13 cellular contexts compared by ENCODE assay signal in genomic region chr14:68958553-68958952, GRCh38. TPM values are rescaled to one million over a fixed set of nuclear protein-coding genes. Genes with fewer than 3 reads are reported as not detected.
DNase-seq lines count a peak whose midpoint lies in the region; ATAC-seq, FAIRE-seq and TF ChIP-seq lines count a peak whose summit lies in the region.
"Had no signal": no experiment of that assay in that cellular context is flagged by ENCODE, and none has a peak within 500 bp of the region (broad histone marks: within the 10 kb centered on the region; RNA-seq: fewer than 3 reads in every experiment).

No MANE protein-coding gene starts in this region.

- CTCF ChIA-PET in IMR-90 (lab: Yijun Ruan, JAX) = interaction anchor here (0.6 to 1.1 kb wide), 5 partner anchors 10 to 149 kb away, joined by 3 to 5 read pairs (median 4); no protein-coding TSS in a partner anchor

- DNase-seq in IMR-90 (peak; percentile 38), bronchial epithelial cell (ENCODE audit: low read depth) (peak; percentile 50), left lung (no peak), suprapubic skin (ENCODE audit: low spot score in 2 of 2) (no peak), NCI-H187 (lab: John Stamatoyannopoulos, UW) (no peak), DMS 273 treated with DMSO at 0.1 percent for 48 hours (lab: John Stamatoyannopoulos, UW) (no peak), COR-L47 (lab: John Stamatoyannopoulos, UW) (no peak)
- DNase-seq: NCI-H1417, T-helper 9 cell had no signal

- no TSS peak for BruUV-seq in IMR-90 (replicated peaks; lab: Mats Ljungman, UMichigan)

- peak overlapping the region; percentile 47 for H2AFZ ChIP-seq in IMR-90 (replicated peaks; ENCODE audit: low read length, poor library complexity)

- H3K4me3 ChIP-seq in IMR-90 (ENCODE audit: insufficient read depth, low read depth, low read length) (no peak overlapping the region), bronchial epithelial cell (ENCODE audit: low read depth, low read length) (no peak overlapping the region), left lung (no peak overlapping the region), suprapubic skin (no peak overlapping the region)
- H3K4me3 ChIP-seq: lung had no signal

- peak overlapping the region; percentile 37 for H3K4ac ChIP-seq in IMR-90 (ENCODE audit: low read depth, low read length)

- no peak overlapping the region for H2BK15ac ChIP-seq in IMR-90 (ENCODE audit: low read depth, low read length)

- peak overlapping the region; percentile 48; the same call in 1 of the 2 replicates for H3K27ac ChIP-seq in IMR-90 (ENCODE audit: insufficient read depth, low read length)
- H3K27ac ChIP-seq in left lung = peak overlapping the region; percentile 45 to 73
- H3K27ac ChIP-seq in suprapubic skin = peak overlapping the region; percentile 40

- ATAC-seq in IMR-90 (ENCODE audit: low read depth) = peak; percentile 13
- peak; percentile 30 for ATAC-seq in left lung
- no peak for ATAC-seq in HG03469 (IDR thresholded peaks at IDR 0.05; ENCODE audit: unreplicated experiment)
- ATAC-seq: esophagus mucosa had no signal

- no peak overlapping the region for H4K5ac ChIP-seq in IMR-90 (ENCODE audit: low read depth, low read length)

- H3K36me3 ChIP-seq in IMR-90 (ENCODE audit: control insufficient read depth, insufficient read depth, low read length) = peaks cover 41% of the 10 kb centered on the region
- H3K36me3 ChIP-seq in bronchial epithelial cell (ENCODE audit: control insufficient read depth, insufficient read depth, low read length) = peaks cover 9% of the 10 kb centered on the region
- peaks cover 0 to 5% of the 10 kb centered on the region in 2 donors for H3K36me3 ChIP-seq in left lung
- no peaks in the 10 kb centered on the region for H3K36me3 ChIP-seq in suprapubic skin

- FAIRE-seq in bronchial epithelial cell (lab: Jason Lieb, UNC) = no peak
- FAIRE-seq: GM12891 had no signal

- peak overlapping the region; percentile 0 for H3K4me2 ChIP-seq in IMR-90 (ENCODE audit: low read depth, low read length)

- peak overlapping the region; percentile 86; the same call in 1 of the 2 replicates for H3K23ac ChIP-seq in IMR-90 (ENCODE audit: low read depth, low read length)

- H2AK5ac ChIP-seq in IMR-90 (ENCODE audit: low read depth, low read length) = peak overlapping the region; percentile 8; the same call in 1 of the 2 replicates

- dilution Hi-C loops in IMR-90 (cut with HindIII; ENCODE audit: low sequenced_read_pairs, unreplicated experiment) = no loop called here

- no peak for TF ChIP-seq CTCF in IMR-90 (conservative IDR thresholded peaks at IDR 0.05; ENCODE audit: low read depth, low read length)
- TF ChIP-seq CTCF in bronchial epithelial cell (IDR thresholded peaks at IDR 0.05; ENCODE audit: insufficient read depth, low read length, severe bottlenecking) = no peak
- TF ChIP-seq CTCF in left lung (IDR thresholded peaks at IDR 0.05) = no peak
- TF ChIP-seq CTCF in suprapubic skin (IDR thresholded peaks at IDR 0.05) = no peak

- H3K9ac ChIP-seq in IMR-90 (ENCODE audit: low read depth, low read length) = no peak overlapping the region

- H3K4me1 ChIP-seq in IMR-90 (ENCODE audit: control insufficient read depth, insufficient read depth, low read length) (peaks cover 60% of the 10 kb centered on the region), left lung (peaks cover 34 to 72% of the 10 kb centered on the region in 2 donors), suprapubic skin (peaks cover 67% of the 10 kb centered on the region)

- in situ Hi-C loops in IMR-90 (cut with MboI; ENCODE audit: low sequenced_read_pairs) = no loop called here

- H3K79me1 ChIP-seq in IMR-90 (ENCODE audit: low read depth in 1 of 2, low read length in 2 of 2) = peaks cover 0 to 73% of the 10 kb centered on the region in 2 experiments; a peak in 2 of 4 replicates

- POLR2A ChIA-PET in IMR-90 (lab: Charles Lee; ENCODE audit: unreplicated experiment) = interaction anchor here (0.6 to 1.3 kb wide), 4 partner anchors 17 to 439 kb away, joined by 3 to 4 read pairs (median 4); partner anchors contain the start of gene ERH

- no peak overlapping the region; the same call in 1 of the 2 replicates for H3K14ac ChIP-seq in IMR-90 (replicated peaks; ENCODE audit: low read depth, low read length)

- no peak for TF ChIP-seq EP300 in suprapubic skin (IDR thresholded peaks at IDR 0.05)

- TF ChIP-seq POLR2A in IMR-90 (IDR thresholded peaks at IDR 0.05; ENCODE audit: low read depth, low read length) = no peak
- no peak for TF ChIP-seq POLR2A in suprapubic skin (IDR thresholded peaks at IDR 0.05)

- H2BK5ac ChIP-seq in IMR-90 (ENCODE audit: low read depth, low read length, poor library complexity, severe bottlenecking) = peak overlapping the region; percentile 61

- H4K20me1 ChIP-seq in IMR-90 (ENCODE audit: insufficient read depth, low read length) = peaks cover 99% of the 10 kb centered on the region

- no peaks in the 10 kb centered on the region for H3K9me3 ChIP-seq in IMR-90 (ENCODE audit: control insufficient read depth, insufficient read depth, low read length)
- H3K9me3 ChIP-seq in left lung = no peaks in the 10 kb centered on the region
- H3K9me3 ChIP-seq in suprapubic skin = no peaks in the 10 kb centered on the region

- peaks cover 50% of the 10 kb centered on the region for H3K9me1 ChIP-seq in IMR-90 (ENCODE audit: insufficient read depth, low read length)

- WGBS in IMR-90 (ENCODE audit: extremely low coverage in 2 of 2, insufficient read length in 1 of 2), 2 experiments = no CpG with 5 or more reads among the region's 6 CpGs
- 37% methylated on average over 6 of the region's 6 CpGs for WGBS in suprapubic skin

- no peaks in the 10 kb centered on the region for H3K27me3 ChIP-seq in IMR-90 (ENCODE audit: control insufficient read depth, insufficient read depth, low read length)
- H3K27me3 ChIP-seq in bronchial epithelial cell (ENCODE audit: control insufficient read depth, insufficient read depth, low read length) = no peaks in the 10 kb centered on the region
- no peaks in the 10 kb centered on the region for H3K27me3 ChIP-seq in left lung
- no peaks in the 10 kb centered on the region for H3K27me3 ChIP-seq in suprapubic skin

- 0 out of 4 replicates have a peak overlapping the region, but pooled peaks of 1 of the 2 experiments have one; percentile 10 for H4K8ac ChIP-seq in IMR-90 (ENCODE audit: low read depth in 2 of 2, low read length in 2 of 2)

- H3K56ac ChIP-seq in IMR-90 (ENCODE audit: extremely low read depth, insufficient read depth, low read length) = 0 out of 2 replicates have a peak overlapping the region, but pooled peaks have one; percentile 2

- H2BK20ac ChIP-seq in IMR-90 (ENCODE audit: low read depth, low read length) = no peak overlapping the region

- intact Hi-C loops in IMR-90 (cut with micrococcal nuclease) = no loop called here
- intact Hi-C loops in left lung (cut with DNase I) = no loop called here

- H4K91ac ChIP-seq in IMR-90 (ENCODE audit: insufficient read depth, low read depth, low read length) = no peak overlapping the region

- H2BK120ac ChIP-seq in IMR-90 (ENCODE audit: low read depth, low read length) = 0 out of 2 replicates have a peak overlapping the region, but pooled peaks have one; percentile 12

- TF ChIP-seq RAD21 in IMR-90 (IDR thresholded peaks at IDR 0.05; ENCODE audit: low read length) = no peak

- no peak overlapping the region for H2AK9ac ChIP-seq in IMR-90 (replicated peaks; ENCODE audit: low read depth, low read length, poor library complexity)

- H3K18ac ChIP-seq in IMR-90 (ENCODE audit: low read depth, low read length) = peak overlapping the region; percentile 23; the same call in 1 of the 2 replicates

TF ChIP-seq in IMR-90, 13 proteins besides CTCF, POLR2A, EP300 and RAD21:
- no peak for TF ChIP-seq RFX5 (IDR thresholded peaks at IDR 0.05; ENCODE audit: low read depth, low read length)
- TF ChIP-seq SMC3 (IDR thresholded peaks at IDR 0.05; ENCODE audit: low read depth, low read length) = no peak
- no peak for TF ChIP-seq CHD1 (IDR thresholded peaks at IDR 0.05; ENCODE audit: low read depth, low read length)
- TF ChIP-seq MAZ (IDR thresholded peaks at IDR 0.05; ENCODE audit: borderline replicate concordance, low read depth, low read length) = no peak
- TF ChIP-seq CEBPB (IDR thresholded peaks at IDR 0.05; ENCODE audit: low read depth, low read length) = no peak
- no peak for TF ChIP-seq ELK1 (IDR thresholded peaks at IDR 0.05; ENCODE audit: borderline replicate concordance, low read depth, low read length)

RNA-seq across cellular contexts. Expression of gene ACTN1, which starts 20.5 kb away (rescaled TPM):
- total RNA-seq in IMR-90 (2012; rRNA removed) (648 and 684 TPM in 2 replicates), bronchial epithelial cell (118 and 165 TPM in 2 replicates), left lung (100 to 1,000 TPM; 164 to 225 TPM), suprapubic skin (100 to 1,000 TPM in 2 of 4 donors, 10 to 100 TPM in 2; 76.8 to 117 (median 94.0) TPM)
- 766 and 895 TPM in 2 replicates for polyA plus RNA-seq in IMR-90 (2012; rRNA removed)
- 676 and 750 TPM in 2 replicates for polyA plus RNA-seq in IMR-90 (2012; cell fraction: cytosol; rRNA removed)
- polyA plus RNA-seq in IMR-90 (2012; cell fraction: nucleus; rRNA removed; ENCODE audit: low replicate concordance) = 1,803 and 1,926 TPM in 2 replicates

Comparison
In these comparisons a context has a peak if more than half of its experiments do, and no peak if none do; other contexts are left out.
1. DNase-seq: peak in IMR-90 (single experiment) and bronchial epithelial cell (single experiment); none in left lung (0 of 2), suprapubic skin (0 of 2), NCI-H187 (0 of 2), DMS 273 treated with DMSO at 0.1 percent for 48 hours (single experiment) and COR-L47 (single experiment).
2. Peak in every context shown above with its lines, with median percentiles within 50 percentile points of each other: H3K27ac ChIP-seq.